Comparison of ENCODE assay signal across 30 cellular contexts in genomic region chr9:34408173-34408572, GRCh38. TPM values are rescaled to one million over a fixed set of nuclear protein-coding genes. Genes with fewer than 3 reads are reported as not detected.
"Had no signal": no experiment of that assay in that cellular context is flagged by ENCODE, and none has a peak within 500 bp of the region (broad histone marks: within the 10 kb centered on the region; RNA-seq: fewer than 3 reads in every experiment).

No MANE protein-coding gene starts in this region.

- H3K4me2 ChIP-seq: smooth muscle cell had no signal

- DNase-seq: activated CD4-positive, alpha-beta T cell treated with anti-CD3 and anti-CD28 coated beads for 36 hours; activated CD4-positive, CD25-positive, alpha-beta regulatory T cell; activated CD8-positive, alpha-beta T cell treated with anti-CD3 and anti-CD28 coated beads, Interleukin-2, amount 10 ng/mL, durations not matched to agents 7 days and 5 days; activated gamma-delta T cell; activated naive CD4-positive, alpha-beta T cell treated with anti-CD3 and anti-CD28 coated beads, Interleukin-2, amount 10 ng/mL, durations not matched to agents 7 days and 5 days; amniotic stem cell; brain microvascular endothelial cell; dermis blood vessel endothelial cell; effector CD4-positive, alpha-beta T cell; foreskin keratinocyte; heart right ventricle; naive thymus-derived CD4-positive, alpha-beta T cell; ovary; psoas muscle; stimulated activated CD4-positive, alpha-beta T cell treated with anti-CD3 and anti-CD28 coated beads, Interleukin-1b, Interleukin-23, amount 100 ng/mL, for 48 hours; stimulated activated CD4-positive, alpha-beta T cell treated with anti-CD3 and anti-CD28 coated beads, Interleukin-4, amount 100 ng/mL, for 4 hours; stimulated activated CD8-positive, alpha-beta memory T cell treated with anti-CD3 and anti-CD28 coated beads, Interleukin-4, amount 100 ng/mL, for 48 hours; stimulated activated naive CD8-positive, alpha-beta T cell treated with anti-CD3 and anti-CD28 coated beads, Interleukin-15, amount 100 ng/mL, for 72 hours; substantia nigra; uterus had no signal

- H3K9me3 ChIP-seq: esophagus muscularis mucosa, heart right ventricle, ovary, psoas muscle, uterus had no signal

- FAIRE-seq: astrocyte, colon had no signal

- H3K4me1 ChIP-seq: foreskin keratinocyte, psoas muscle, uterus had no signal

- H3K36me3 ChIP-seq: ovary, uterus had no signal

- H3K4me3 ChIP-seq: esophagus muscularis mucosa, heart right ventricle, ovary, psoas muscle, smooth muscle cell, uterus had no signal

- H3K27me3 ChIP-seq: brain microvascular endothelial cell, esophagus muscularis mucosa, foreskin keratinocyte, heart right ventricle, ovary, uterus had no signal

- H3K27ac ChIP-seq: brain microvascular endothelial cell, esophagus muscularis mucosa, foreskin keratinocyte, heart right ventricle, ovary, psoas muscle, uterus had no signal

- ATAC-seq: activated CD4-positive, alpha-beta T cell treated with anti-CD3 and anti-CD28 coated beads for 36 hours; activated CD8-positive, alpha-beta T cell treated with anti-CD3 and anti-CD28 coated beads, Interleukin-2, amount 10 ng/mL, durations not matched to agents 7 days and 5 days; foreskin keratinocyte; heart right ventricle; naive thymus-derived CD4-positive, alpha-beta T cell; psoas muscle; stimulated activated memory B cell treated with anti-CD40 and anti-IgM and Interleukin-4, amounts not matched to agents 10 μg/mL and 1 μg/mL and 100 μg/mL, for 72 hours; stimulated activated naive CD8-positive, alpha-beta T cell treated with anti-CD3 and anti-CD28 coated beads, Interleukin-15, amount 100 ng/mL, for 72 hours had no signal

RNA-seq across cellular contexts. Expression of gene DNAI1, which starts 50.4 kb away (rescaled TPM):
- total RNA-seq: activated CD8-positive, alpha-beta T cell treated with anti-CD3 and anti-CD28 coated beads, Interleukin-2, amount 10 ng/mL, durations not matched to agents 7 days and 5 days; activated T-helper 1 cell treated with anti-CD3 and anti-CD28 coated beads, Interleukin-12 subunit alpha, Interleukin-12 subunit beta, Interleukin-2, Interleukin-4 antibody, amounts not matched to agents 30 ng/mL and 10 ng/mL and 1 ng/mL, durations not matched to agents 14 hours and 24 hours and 36 hours; dermis blood vessel endothelial cell; esophagus muscularis mucosa; foreskin keratinocyte; kidney epithelial cell; lower leg skin; mesothelial cell of epicardium; naive thymus-derived CD4-positive, alpha-beta T cell; smooth muscle cell; T-helper 2 cell treated with Interferon-gamma antibody and Interleukin-4, amounts not matched to agents 100 ng/mL and 5 ng/mL, for 36 hours had no signal
- polyA plus RNA-seq: foreskin keratinocyte; naive thymus-derived CD4-positive, alpha-beta T cell had no signal
